In the genomic region with DNA sequence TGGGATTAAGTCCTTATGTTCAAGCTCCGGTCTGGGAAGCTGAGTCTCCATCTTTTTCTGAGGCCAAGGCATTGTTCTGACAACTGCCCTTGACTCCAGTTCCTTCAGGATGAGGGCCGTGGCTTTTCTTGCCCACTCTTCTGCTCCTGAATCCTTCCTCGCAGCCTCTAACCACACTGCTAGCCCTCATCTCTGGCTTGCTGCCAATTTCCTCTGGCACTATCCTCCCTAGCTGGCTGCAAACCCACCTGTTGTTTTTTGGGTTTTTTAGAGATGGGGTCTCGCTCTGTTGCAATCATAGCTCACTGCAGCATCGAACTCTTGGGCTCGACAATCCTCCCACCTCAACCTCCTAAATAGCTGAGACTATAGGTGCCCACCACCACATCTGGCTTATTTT, we compare ENCODE assay signal across 9 cellular contexts.
DNase-seq lines count a peak whose midpoint lies in the region; ATAC-seq, FAIRE-seq and TF ChIP-seq lines count a peak whose summit lies in the region.
"Had no signal": no experiment of that assay in that cellular context is flagged by ENCODE, and none has a peak within 500 bp of the region (broad histone marks: within the 10 kb centered on the region; RNA-seq: fewer than 3 reads in every experiment).

No MANE protein-coding gene starts in this region.

- H2AFZ ChIP-seq in GM23248 = no peak overlapping the region

- H3K27ac ChIP-seq in GM23248 (no peak overlapping the region), pancreas (no peak overlapping the region)

- H3K36me3 ChIP-seq in GM23248 (ENCODE audit: low read depth) (no peaks in the 10 kb centered on the region), pancreas (no peaks in the 10 kb centered on the region)

- H3F3A ChIP-seq in GM23248 (ENCODE audit: insufficient read depth) = peaks cover 3% of the 10 kb centered on the region; the same call in 1 of the 2 replicates

- no peaks in the 10 kb centered on the region for H3K79me2 ChIP-seq in GM23248 (ENCODE audit: insufficient read depth)

- no peak overlapping the region for H3K4me2 ChIP-seq in GM23248 (ENCODE audit: unreplicated experiment)

- no peaks in the 10 kb centered on the region for H3K27me3 ChIP-seq in GM23248 (replicated peaks; ENCODE audit: insufficient read depth)
- no peaks in the 10 kb centered on the region for H3K27me3 ChIP-seq in pancreas

- WGBS in GM23248 (ENCODE audit: low coverage in 1 of 2, low lambda C conversion rate in 2 of 2, missing lambda C conversion rate in 2 of 2), 2 experiments = 86 to 89% methylated on average over 6 of the region's 6 CpGs
- WGBS in pancreas, 2 donors = 59 to 78% methylated on average over 6 of the region's 6 CpGs

- in situ Hi-C loops in ACHN (cut with HindIII; ENCODE audit: low pct_ligation_motif_present, low pct_unique_long_range_greater_than_20kb, low sequenced_read_pairs) (no loop called here), GM23248 (cut with MboI) (no loop called here)

- H3K9me3 ChIP-seq in GM23248 (ENCODE audit: low read depth) = no peaks in the 10 kb centered on the region
- no peaks in the 10 kb centered on the region for H3K9me3 ChIP-seq in pancreas

- no peak overlapping the region for H3K9ac ChIP-seq in GM23248

- intact Hi-C loops in pancreas (cut with DNase I) = no loop called here

- ATAC-seq in pancreas (no peak), GM21786 (IDR thresholded peaks at IDR 0.05; ENCODE audit: unreplicated experiment) (no peak)

- peaks cover 24% of the 10 kb centered on the region for H3K4me1 ChIP-seq in GM23248 (ENCODE audit: insufficient read depth)
- H3K4me1 ChIP-seq in pancreas = peaks cover 0 to 7% (median 5%) of the 10 kb centered on the region in 3 donors

- TF ChIP-seq CTCF in fibroblast of pulmonary artery (IDR thresholded peaks at IDR 0.05; ENCODE audit: low read length, missing control alignments) (no peak), pancreas (IDR thresholded peaks at IDR 0.05) (no peak)

- DNase-seq in ACHN = peak; percentile 26
- peak; percentile 13 for DNase-seq in GM23248
- DNase-seq in OCI-M1 (lab: John Stamatoyannopoulos, UW) = peak; percentile 27
- DNase-seq in fibroblast of pulmonary artery (ENCODE audit: low read depth) = peak; percentile 42
- no peak for DNase-seq in pancreas
- no peak for DNase-seq in activated effector memory CD4-positive, alpha-beta T cell treated with anti-CD3 and anti-CD28 coated beads, Interleukin-2, amount 50 U/mL, for 16 hours
- no peak for DNase-seq in NCI-H510A treated with DMSO at 0.1 percent for 48 hours (lab: John Stamatoyannopoulos, UW)
- DNase-seq: activated naive CD8-positive, alpha-beta T cell treated with anti-CD3 and anti-CD28 coated beads, Interleukin-2, amount 10 ng/mL, durations not matched to agents 7 days and 5 days had no signal

- H3K4me3 ChIP-seq in GM23248 (no peak overlapping the region), fibroblast of pulmonary artery (replicated peaks; ENCODE audit: low read depth, low read length) (no peak overlapping the region), pancreas (no peak overlapping the region)

- FAIRE-seq in pancreas (lab: Jason Lieb, UNC) = no peak

- H3K9me2 ChIP-seq in GM23248 (ENCODE audit: insufficient read depth) = no peaks in the 10 kb centered on the region

- no peaks in the 10 kb centered on the region for H4K20me1 ChIP-seq in GM23248 (ENCODE audit: insufficient read depth)

Comparison
In these comparisons a context has a peak if more than half of its experiments do, and no peak if none do; other contexts are left out.
1. DNase-seq: peak in ACHN (single experiment), GM23248 (single experiment), OCI-M1 (single experiment) and fibroblast of pulmonary artery (single experiment); none in pancreas (0 of 6), activated effector memory CD4-positive, alpha-beta T cell treated with anti-CD3 and anti-CD28 coated beads, Interleukin-2, amount 50 U/mL, for 16 hours (single experiment) and NCI-H510A treated with DMSO at 0.1 percent for 48 hours (single experiment).